ENCODE assay signal across 1 cellular context in the genomic region with DNA sequence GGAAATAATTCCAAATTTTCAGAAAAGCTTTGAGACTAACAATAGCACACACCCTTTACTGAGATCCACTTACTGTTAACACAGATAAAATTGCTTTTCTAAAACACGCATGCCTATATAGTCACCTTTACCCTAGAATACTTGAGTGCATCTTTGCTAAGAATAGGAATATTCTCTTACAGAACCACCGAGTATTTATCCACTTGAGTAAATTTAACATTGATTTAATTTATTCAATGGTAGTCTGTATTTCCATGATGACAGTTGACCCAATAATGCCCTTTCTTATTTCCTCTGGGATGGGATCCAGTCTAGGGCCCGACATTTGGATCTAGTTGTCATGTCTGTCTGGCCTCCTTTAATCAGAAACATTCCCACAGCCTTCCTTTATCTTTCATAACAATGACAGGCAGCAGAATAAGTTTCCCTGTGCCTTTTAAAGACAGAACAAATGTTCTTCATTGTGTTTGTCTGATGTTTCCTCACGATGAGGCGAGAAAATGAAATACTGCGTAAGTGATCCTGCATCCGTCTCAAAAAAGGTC.
TF ChIP-seq lines count a peak whose summit lies in the region.

No MANE protein-coding gene starts in this region.

TF ChIP-seq in SK-N-SH treated with all-trans-retinoic acid at 6 μM for 48 hours, 23 proteins besides CTCF, POLR2A, EP300 and RAD21 (continued from another document):
- no peak for TF ChIP-seq PATZ1 (CRISPR knock-in tag; IDR thresholded peaks at IDR 0.05; ENCODE audit: borderline replicate concordance)
TF ChIP-seq in SK-N-SH treated with all-trans-retinoic acid at 6 μM for 48 hours: peak in this region for 1.
